10 cellular contexts compared by ENCODE assay signal in the genomic region with DNA sequence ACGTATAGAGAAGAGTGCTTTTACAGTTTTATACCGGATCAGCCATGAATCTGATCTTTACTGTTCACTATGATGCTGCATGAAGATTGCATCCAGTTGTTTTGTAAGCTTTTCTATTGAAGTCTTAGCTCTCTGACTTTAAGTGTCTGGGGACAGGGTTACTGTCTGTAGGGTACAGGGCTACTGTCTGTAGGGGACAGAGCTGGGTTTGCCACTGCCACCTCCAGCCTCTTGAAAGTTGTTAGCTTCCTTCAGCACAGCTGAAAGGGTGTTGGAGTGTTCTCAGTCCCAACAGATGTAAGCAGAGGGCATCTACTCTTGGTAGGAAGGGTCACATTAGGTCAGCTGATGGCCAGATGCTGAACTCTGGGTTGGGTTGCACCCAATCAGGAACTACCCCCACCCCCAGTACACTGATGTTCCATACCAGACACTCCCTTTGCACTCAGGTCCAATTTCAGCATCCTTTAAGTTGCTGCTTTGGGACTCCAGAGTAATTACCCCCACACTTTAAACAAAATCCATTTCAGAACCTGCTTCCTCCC.
"Had no signal": no experiment of that assay in that cellular context is flagged by ENCODE, and none has a peak within 500 bp of the region (broad histone marks: within the 10 kb centered on the region; RNA-seq: fewer than 3 reads in every experiment).

No MANE protein-coding gene starts in this region.

- H3K36me3 ChIP-seq: vagina had no signal

- H3K4me3 ChIP-seq: body of pancreas, hepatocyte, vagina had no signal

- ATAC-seq: body of pancreas; effector memory CD8-positive, alpha-beta T cell had no signal

- H3K27ac Mint-ChIP-seq: activated naive CD4-positive, alpha-beta T cell treated with anti-CD3 and anti-CD28 coated beads, Interleukin-2, amount 50 U/mL, for 24 hours; dendritic cell treated with granulocyte-macrophage colony-stimulating factor and Interleukin-4, amounts not matched to agents 40 ng/mL and 50 ng/mL, for 4 days; effector memory CD8-positive, alpha-beta T cell; T-helper 2 cell treated with Interferon-gamma antibody and Interleukin-4, amounts not matched to agents 5 μg/mL and 100 μg/mL, for 36 hours had no signal

- H3K4me2 ChIP-seq: hepatocyte had no signal

- H3K27me3 Mint-ChIP-seq: dendritic cell treated with granulocyte-macrophage colony-stimulating factor and Interleukin-4, amounts not matched to agents 40 ng/mL and 50 ng/mL, for 4 days had no signal

- H3K27me3 ChIP-seq: body of pancreas, hepatocyte, vagina had no signal

- H3K27ac ChIP-seq: body of pancreas, hepatocyte, vagina had no signal

- H3K9me3 Mint-ChIP-seq: activated naive CD4-positive, alpha-beta T cell treated with anti-CD3 and anti-CD28 coated beads, Interleukin-2, amount 50 U/mL, for 24 hours; effector memory CD8-positive, alpha-beta T cell; T-helper 2 cell treated with Interferon-gamma antibody and Interleukin-4, amounts not matched to agents 5 μg/mL and 100 μg/mL, for 36 hours had no signal

- H2AFZ ChIP-seq: hepatocyte had no signal

- H3K36me3 Mint-ChIP-seq: activated naive CD4-positive, alpha-beta T cell treated with anti-CD3 and anti-CD28 coated beads, Interleukin-2, amount 50 U/mL, for 24 hours had no signal

- DNase-seq: body of pancreas; effector memory CD8-positive, alpha-beta T cell; mesendoderm; stimulated activated CD4-positive, alpha-beta T cell treated with anti-CD3 and anti-CD28 coated beads, Interleukin-4, amount 100 ng/mL, for 24 hours had no signal

- H3K4me1 ChIP-seq: body of pancreas, vagina had no signal

- H3K4me3 Mint-ChIP-seq: activated CD4-positive, alpha-beta memory T cell treated with anti-CD3 and anti-CD28 coated beads, Interleukin-2, amount 10 ng/mL, durations not matched to agents 7 days and 5 days; activated naive CD4-positive, alpha-beta T cell treated with anti-CD3 and anti-CD28 coated beads, Interleukin-2, amount 50 U/mL, for 24 hours; dendritic cell treated with granulocyte-macrophage colony-stimulating factor and Interleukin-4, amounts not matched to agents 40 ng/mL and 50 ng/mL, for 4 days; effector memory CD8-positive, alpha-beta T cell; T-helper 2 cell treated with Interferon-gamma antibody and Interleukin-4, amounts not matched to agents 5 μg/mL and 100 μg/mL, for 36 hours had no signal

- H3K9me3 ChIP-seq: body of pancreas, vagina had no signal

- H3K79me2 ChIP-seq: hepatocyte had no signal
